13 cellular contexts compared by ENCODE assay signal in the genomic region with DNA sequence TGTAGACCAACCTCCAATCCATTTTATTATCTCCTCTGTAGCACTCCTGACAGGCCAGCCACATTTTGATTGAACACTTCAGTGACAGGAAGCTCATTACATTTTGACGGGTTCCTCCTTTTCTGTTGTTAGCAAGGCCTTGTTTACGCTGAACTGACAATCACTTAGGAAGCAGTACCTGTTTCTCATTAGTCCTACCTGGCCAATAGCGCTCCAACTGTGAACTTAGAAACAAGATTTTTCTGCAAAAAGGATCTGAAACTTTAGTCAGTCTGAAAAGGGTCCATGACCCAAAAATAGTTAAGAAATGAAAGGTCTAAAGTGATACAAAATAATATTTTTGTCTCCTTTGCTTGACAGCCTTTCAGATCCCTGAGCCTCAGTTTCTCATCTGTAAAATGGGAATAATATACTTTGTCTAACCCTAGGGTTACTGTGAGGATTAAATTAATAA.
DNase-seq lines count a peak whose midpoint lies in the region; ATAC-seq, FAIRE-seq and TF ChIP-seq lines count a peak whose summit lies in the region.
"Had no signal": no experiment of that assay in that cellular context is flagged by ENCODE, and none has a peak within 500 bp of the region (broad histone marks: within the 10 kb centered on the region; RNA-seq: fewer than 3 reads in every experiment).

No MANE protein-coding gene starts in this region.

- H3K4me1 ChIP-seq in body of pancreas = peaks cover 36% of the 10 kb centered on the region

- peak; percentile 78 for FAIRE-seq in GM12892 (lab: Jason Lieb, UNC)
- FAIRE-seq: H1 had no signal

- no peak overlapping the region for H3K4me3 ChIP-seq in body of pancreas

- intact Hi-C loops in body of pancreas (cut with DNase I) = no loop called here
- intact Hi-C loops in MCF 10A (cut with micrococcal nuclease) = no loop called here

- CTCF ChIA-PET in MCF 10A (lab: Yijun Ruan, JAX) = no interaction called here

- no peaks in the 10 kb centered on the region for H3K27me3 ChIP-seq in body of pancreas

- peak; percentile 35 for ATAC-seq in GM21390 (IDR thresholded peaks at IDR 0.05; ENCODE audit: unreplicated experiment)
- peak; percentile 51 for ATAC-seq in memory B cell (ENCODE audit: low read depth)
- no peak for ATAC-seq in body of pancreas

- H3K27ac ChIP-seq in body of pancreas = peak overlapping the region in 1 of 4 donors; percentile 90

- TF ChIP-seq POLR2A in GM12892 (IDR thresholded peaks at IDR 0.05; ENCODE audit: low read depth, low read length) (no peak), body of pancreas (IDR thresholded peaks at IDR 0.05) (no peak)

- DNase-seq in GM12892 (ENCODE audit: insufficient read length) = no peak
- peak; percentile 13 to 22 for DNase-seq in Kasumi-1 (lab: John Stamatoyannopoulos, UW)
- DNase-seq in memory B cell (ENCODE audit: low spot score in 2 of 2) = no peak
- no peak for DNase-seq in NCI-H1694 treated with DMSO at 0.1 percent for 48 hours (lab: John Stamatoyannopoulos, UW)
- DNase-seq in SK-N-DZ (ENCODE audit: low spot score) = no peak
- DNase-seq in body of pancreas = no peak
- DNase-seq in MCF 10A (ENCODE audit: unreplicated experiment) = no peak
- DNase-seq: activated gamma-delta T cell; CD4-positive, CD25-positive, alpha-beta regulatory T cell; dermis blood vessel endothelial cell; NCI-H146 had no signal

- H3K27me3 Mint-ChIP-seq in memory B cell (peaks cover 1% of the 10 kb centered on the region), MCF 10A (ENCODE audit: insufficient read depth, unreplicated experiment) (no peaks in the 10 kb centered on the region)

- TF ChIP-seq CTCF in body of pancreas (IDR thresholded peaks at IDR 0.05) = no peak
- TF ChIP-seq CTCF in MCF 10A (IDR thresholded peaks at IDR 0.05; ENCODE audit: unreplicated experiment) = no peak

- peak overlapping the region; percentile 2 for H3K4me3 Mint-ChIP-seq in memory B cell
- H3K4me3 Mint-ChIP-seq in MCF 10A (ENCODE audit: unreplicated experiment) = no peak overlapping the region

- H3K36me3 ChIP-seq in body of pancreas (replicated peaks in 1 of 2; ENCODE audit: insufficient read depth in 1 of 2, low read depth in 2 of 2) = no peaks in the 10 kb centered on the region

- H3K27ac Mint-ChIP-seq in memory B cell (peak overlapping the region; percentile 22), MCF 10A (ENCODE audit: low read depth, unreplicated experiment) (no peak overlapping the region)
- H3K27ac Mint-ChIP-seq: CD4-positive, CD25-positive, alpha-beta regulatory T cell had no signal

- 58 to 69% methylated on average over 3 of the region's 3 CpGs for WGBS in body of pancreas, 2 donors

- H3K9me3 Mint-ChIP-seq in memory B cell (no peaks in the 10 kb centered on the region), MCF 10A (ENCODE audit: unreplicated experiment) (no peaks in the 10 kb centered on the region)

- POLR2A ChIA-PET in MCF 10A (lab: Yijun Ruan, JAX) = no interaction called here

- no peaks in the 10 kb centered on the region for H3K36me3 Mint-ChIP-seq in memory B cell
- no peaks in the 10 kb centered on the region for H3K36me3 Mint-ChIP-seq in MCF 10A (ENCODE audit: insufficient read depth, unreplicated experiment)

- no peaks in the 10 kb centered on the region for H3K9me3 ChIP-seq in body of pancreas

- BruUV-seq in MCF 10A (replicated peaks; lab: Mats Ljungman, UMichigan) = no TSS peak

- H3K4me1 Mint-ChIP-seq in memory B cell (peaks cover 18% of the 10 kb centered on the region), MCF 10A (ENCODE audit: insufficient read depth, unreplicated experiment) (no peaks in the 10 kb centered on the region)

Comparison
In these comparisons a context has a peak if more than half of its experiments do, and no peak if none do; other contexts are left out.
1. DNase-seq: peak in Kasumi-1 (2 of 2); none in GM12892 (single experiment), memory B cell (0 of 2), NCI-H1694 treated with DMSO at 0.1 percent for 48 hours (single experiment), SK-N-DZ (single experiment), body of pancreas (0 of 4) and MCF 10A (single experiment).